In the genomic region with DNA sequence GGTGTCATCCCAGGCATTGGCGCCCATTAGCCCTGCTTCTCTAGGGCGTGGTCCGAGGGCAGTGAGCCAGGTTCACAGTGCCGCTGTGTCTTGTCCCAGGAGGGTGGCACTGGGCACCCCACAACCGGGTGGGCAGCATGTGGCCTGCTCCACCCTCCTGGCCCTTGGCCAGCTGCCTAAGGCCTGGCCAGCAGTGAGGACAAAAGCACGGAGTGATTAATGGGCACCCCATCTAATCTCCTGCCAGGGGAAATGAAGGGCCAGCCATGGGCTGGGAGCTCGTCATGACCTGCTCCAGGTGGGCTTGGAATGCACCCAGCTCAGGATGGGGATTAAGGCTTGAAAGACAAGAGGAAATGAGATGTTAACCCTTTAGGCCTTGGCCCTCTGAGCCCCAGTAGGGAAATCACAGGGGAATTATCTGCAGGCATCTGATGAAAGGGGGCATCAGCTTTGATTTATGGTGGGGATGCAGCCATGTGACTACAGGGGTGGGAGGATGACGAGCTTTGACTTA, we compare ENCODE assay signal across 1 cellular context.
TF ChIP-seq lines count a peak whose summit lies in the region.

No MANE protein-coding gene starts in this region.

TF ChIP-seq in WTC11, 78 proteins besides CTCF, POLR2A, EP300 and RAD21 (continued from another document):
- TF ChIP-seq, protein P1, sequence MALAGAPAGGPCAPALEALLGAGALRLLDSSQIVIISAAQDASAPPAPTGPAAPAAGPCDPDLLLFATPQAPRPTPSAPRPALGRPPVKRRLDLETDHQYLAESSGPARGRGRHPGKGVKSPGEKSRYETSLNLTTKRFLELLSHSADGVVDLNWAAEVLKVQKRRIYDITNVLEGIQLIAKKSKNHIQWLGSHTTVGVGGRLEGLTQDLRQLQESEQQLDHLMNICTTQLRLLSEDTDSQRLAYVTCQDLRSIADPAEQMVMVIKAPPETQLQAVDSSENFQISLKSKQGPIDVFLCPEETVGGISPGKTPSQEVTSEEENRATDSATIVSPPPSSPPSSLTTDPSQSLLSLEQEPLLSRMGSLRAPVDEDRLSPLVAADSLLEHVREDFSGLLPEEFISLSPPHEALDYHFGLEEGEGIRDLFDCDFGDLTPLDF (CRISPR knock-in tag; IDR thresholded peaks at IDR 0.05), result no peak
- no peak for TF ChIP-seq ZNF263 (CRISPR knock-in tag; IDR thresholded peaks at IDR 0.05; ENCODE audit: low read depth)
- TF ChIP-seq, protein P2, sequence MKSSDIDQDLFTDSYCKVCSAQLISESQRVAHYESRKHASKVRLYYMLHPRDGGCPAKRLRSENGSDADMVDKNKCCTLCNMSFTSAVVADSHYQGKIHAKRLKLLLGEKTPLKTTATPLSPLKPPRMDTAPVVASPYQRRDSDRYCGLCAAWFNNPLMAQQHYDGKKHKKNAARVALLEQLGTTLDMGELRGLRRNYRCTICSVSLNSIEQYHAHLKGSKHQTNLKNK (CRISPR knock-in tag; IDR thresholded peaks at IDR 0.05), result no peak
- no peak for TF ChIP-seq ATF6 (CRISPR knock-in tag; IDR thresholded peaks at IDR 0.05)
